Comparison of ENCODE assay signal across 9 cellular contexts in genomic region chr14:72925171-72925759, GRCh38. TPM values are rescaled to one million over a fixed set of nuclear protein-coding genes. Genes with fewer than 3 reads are reported as not detected.
DNase-seq lines count a peak whose midpoint lies in the region; ATAC-seq, FAIRE-seq and TF ChIP-seq lines count a peak whose summit lies in the region.
"Had no signal": no experiment of that assay in that cellular context is flagged by ENCODE, and none has a peak within 500 bp of the region (broad histone marks: within the 10 kb centered on the region; RNA-seq: fewer than 3 reads in every experiment).

No MANE protein-coding gene starts in this region.

- H3K36me3 ChIP-seq in right atrium auricular region (no peaks in the 10 kb centered on the region), GM12878 (ENCODE audit: control insufficient read depth in 2 of 2, insufficient read depth in 2 of 2, low read length in 1 of 2) (no peaks in the 10 kb centered on the region), muscle layer of colon (ENCODE audit: insufficient read depth, low read length) (no peaks in the 10 kb centered on the region), upper lobe of left lung (no peaks in the 10 kb centered on the region)

- in situ Hi-C loops in GM12878 (cut with MboI), result no loop called here

- no peaks in the 10 kb centered on the region for H4K20me1 ChIP-seq in GM12878 (ENCODE audit: control insufficient read depth, insufficient read depth)

- POLR2A ChIA-PET in GM12878 (lab: Charles Lee), result interaction anchor here (0.7 to 1.1 kb wide), 3 partner anchors 21 to 134 kb away, joined by 3 to 4 read pairs (median 3); partner anchors contain the start of gene DPF3

- peak overlapping the region; percentile 98 for H2AFZ ChIP-seq in GM12878 (ENCODE audit: control insufficient read depth, low read depth, low read length)

- TF ChIP-seq EP300 in GM12878 (IDR thresholded peaks at IDR 0.05; ENCODE audit: borderline replicate concordance in 1 of 2, control insufficient read depth in 1 of 2, low read depth in 2 of 2, low read length in 2 of 2) (no peak), upper lobe of left lung (IDR thresholded peaks at IDR 0.05) (no peak)

- RAD21 ChIA-PET in GM12878 (lab: Charles Lee; ENCODE audit: unreplicated experiment), result interaction anchor here (1.2 kb wide), 1 partner anchor 134 kb away, joined by 3 read pairs; no protein-coding TSS in a partner anchor

- H3K9ac ChIP-seq in GM12878 (ENCODE audit: control insufficient read depth, insufficient read depth, low read length) (peak overlapping the region; percentile 59; the same call in 1 of the 2 replicates), muscle layer of colon (ENCODE audit: low read length) (no peak overlapping the region)

- H3K79me2 ChIP-seq in GM12878 (ENCODE audit: control insufficient read depth, insufficient read depth, low read length), result peaks cover 15% of the 10 kb centered on the region

- 82% methylated on average over 22 of the region's 22 CpGs for WGBS in GM12878 (ENCODE audit: insufficient coverage, insufficient replicate concordance, low lambda C conversion rate, missing lambda C conversion rate)
- 81 to 82% methylated on average over 22 of the region's 22 CpGs for WGBS in upper lobe of left lung, 2 donors

- TF ChIP-seq POLR2A in GM12878 (IDR thresholded peaks at IDR 0.05; ENCODE audit: low read depth, low read length) (no peak), upper lobe of left lung (IDR thresholded peaks at IDR 0.05) (no peak)

- H3K4me1 ChIP-seq in right atrium auricular region, result peaks cover 0 to 5% of the 10 kb centered on the region in 2 donors
- H3K4me1 ChIP-seq in GM12878 (ENCODE audit: control insufficient read depth, insufficient read depth, low read length), result no peaks in the 10 kb centered on the region; the same call in 1 of the 2 replicates
- H3K4me1 ChIP-seq in muscle layer of colon (ENCODE audit: insufficient read depth, low read length), result no peaks in the 10 kb centered on the region
- peaks cover 7 to 21% (median 11%) of the 10 kb centered on the region in 4 donors for H3K4me1 ChIP-seq in upper lobe of left lung

- no TSS peak for BruUV-seq in GM12878 (replicated peaks; lab: Mats Ljungman, UMichigan)

- peak overlapping the region; percentile 63 to 85 for H3K27ac ChIP-seq in right atrium auricular region
- no peak overlapping the region for H3K27ac ChIP-seq in GM12878 (ENCODE audit: control insufficient read depth, insufficient read depth)
- H3K27ac ChIP-seq in muscle layer of colon (ENCODE audit: low read depth, low read length), result peak overlapping the region; percentile 12
- H3K27ac ChIP-seq in upper lobe of left lung, result peak overlapping the region in 3 of 4 donors; percentile 5 to 31 (median 27)

- H3K27me3 ChIP-seq in right atrium auricular region (no peaks in the 10 kb centered on the region), GM12878 (replicated peaks in 1 of 2; ENCODE audit: control insufficient read depth in 2 of 2, insufficient read depth in 2 of 2, low read length in 1 of 2) (no peaks in the 10 kb centered on the region), muscle layer of colon (ENCODE audit: control insufficient read depth in 1 of 2, insufficient read depth in 2 of 2, low read length in 2 of 2) (no peaks in the 10 kb centered on the region), upper lobe of left lung (no peaks in the 10 kb centered on the region)

- H3K4me2 ChIP-seq in GM12878 (ENCODE audit: control insufficient read depth, insufficient read depth), result peak overlapping the region; percentile 93

- H3K9me3 ChIP-seq in right atrium auricular region (no peaks in the 10 kb centered on the region), GM12878 (replicated peaks; ENCODE audit: control insufficient read depth, insufficient read depth, low read length) (no peaks in the 10 kb centered on the region), muscle layer of colon (ENCODE audit: low read length) (no peaks in the 10 kb centered on the region), upper lobe of left lung (no peaks in the 10 kb centered on the region)

- CTCF ChIA-PET in GM12878 (lab: Yijun Ruan, JAX), result interaction anchor here (1.1 to 2.4 kb wide), 4 partner anchors 16 to 409 kb away, joined by 3 to 9 read pairs (median 5); no protein-coding TSS in a partner anchor

- ATAC-seq in left cardiac atrium, result no peak
- ATAC-seq in GM12878, result no peak
- no peak for ATAC-seq in upper lobe of left lung (ENCODE audit: low FRiP score in 2 of 2)
- ATAC-seq in HG03135 (IDR thresholded peaks at IDR 0.05; ENCODE audit: unreplicated experiment), result no peak
- ATAC-seq in HG03521 (IDR thresholded peaks at IDR 0.05; ENCODE audit: unreplicated experiment), result no peak

- FAIRE-seq in GM12878 (lab: Jason Lieb, UNC), result no peak
- FAIRE-seq: H54 had no signal

- SMC1A ChIA-PET in GM12878 (lab: Charles Lee; ENCODE audit: uncharacterized antibody, unreplicated experiment), result interaction anchor here (1.3 kb wide), 1 partner anchor 23 kb away, joined by 9 read pairs; no protein-coding TSS in a partner anchor

- intact Hi-C loops in left cardiac atrium (cut with DNase I) (no loop called here), GM12878 (cut with micrococcal nuclease; ENCODE audit: unreplicated experiment) (no loop called here)

- H3K4me3 ChIP-seq in right atrium auricular region (peak overlapping the region in 1 of 2 donors; percentile 82), GM12878 (peak overlapping the region; percentile 57), muscle layer of colon (ENCODE audit: low read depth in 1 of 2, low read length in 2 of 2) (peak overlapping the region in 1 of 2 donors; percentile 86), upper lobe of left lung (peak overlapping the region in 3 of 4 donors; percentile 84 to 92 (median 90))

- no peak for TF ChIP-seq RAD21 in GM12878 (IDR thresholded peaks at IDR 0.05; ENCODE audit: insufficient read depth, low read depth, low read length)

- DNase-seq in right atrium auricular region (ENCODE audit: low spot score) (no peak), left cardiac atrium (no peak), GM12878 (ENCODE audit: low read depth, low spot score) (no peak), upper lobe of left lung (no peak), GM10266 (ENCODE audit: extremely low spot score) (no peak)

- TF ChIP-seq CTCF in right atrium auricular region (IDR thresholded peaks at IDR 0.05) (no peak), GM12878 (IDR thresholded peaks at IDR 0.05 in 2 of 3, conservative IDR thresholded peaks at IDR 0.05 in 1 of 3; ENCODE audit: control insufficient read depth in 2 of 3, extremely low read depth in 1 of 3, insufficient read depth in 1 of 3, low read depth in 3 of 3, low read length in 3 of 3) (no peak), upper lobe of left lung (IDR thresholded peaks at IDR 0.05) (no peak), GM10266 (IDR thresholded peaks at IDR 0.05; ENCODE audit: control insufficient read depth, insufficient read depth, low read depth, missing control alignments) (no peak)

RNA-seq across cellular contexts. Expression of gene DCAF4, which starts 1.0 kb away (rescaled TPM):
- total RNA-seq in right atrium auricular region (1 to 10 TPM; 7.0 to 9.4 TPM), left cardiac atrium (10 to 100 TPM in 1 of 2 donors, 1 to 10 TPM in 1; 8.3 to 10.4 TPM), GM12878 (2014; rRNA removed) (20.5 and 22.6 TPM in 2 replicates), GM12878 (2014; rRNA removed; fragmentation: Illumina TruSeq; extraction: Trizol) (20.6 and 21.6 TPM in 2 replicates), GM12878 (2021) (24.9 and 29.4 TPM in 2 replicates), upper lobe of left lung (10 to 100 TPM; 15.4 to 46.1 (median 19.0) TPM)
- 94.2 and 107 TPM in 2 replicates for total RNA-seq in GM12878 (2013; cell fraction: nucleolus; rRNA removed)
- polyA plus RNA-seq in GM12878 (2011; ENCODE audit: low read depth), result 13.8 TPM
- polyA plus RNA-seq in GM12878 (2011; rRNA removed) (33.7 and 44.8 TPM in 2 replicates), GM12878 (2014; fragmentation: Illumina TruSeq; extraction: Trizol) (25.5 and 51.1 TPM in 2 replicates), GM12878 (2014; fragmentation: Nextera tagmentation; extraction: Ambion mirVana) (1 to 10 TPM; 2.6 to 3.1 TPM), GM12878 (2014; rRNA removed) (26.2 and 28.3 TPM in 2 replicates), GM12878 (2016; fragmentation: Nextera tagmentation; extraction: Ambion mirVana) (10 to 100 TPM; 18.7 to 18.8 TPM)
- polyA plus RNA-seq in GM12878 (2011; cell fraction: cytosol; rRNA removed), result 42.0 and 54.1 TPM in 2 replicates
- 108 and 118 TPM in 2 replicates for polyA plus RNA-seq in GM12878 (2011; cell fraction: nucleus; rRNA removed)
- 13.2 and 13.5 TPM in 2 replicates for polyA plus RNA-seq in GM12878 (2012)
- 37.8 and 51.0 TPM in 2 replicates for polyA minus RNA-seq in GM12878 (2011; rRNA and poly(A)+ RNA removed)
- 5.9 and 12.5 TPM in 2 replicates for polyA minus RNA-seq in GM12878 (2011; cell fraction: cytosol; rRNA and poly(A)+ RNA removed)
- 42.4 and 56.1 TPM in 2 replicates for polyA minus RNA-seq in GM12878 (2011; cell fraction: nucleus; rRNA and poly(A)+ RNA removed)

RNA-seq across cellular contexts. Expression of gene DPF3, which starts 31.4 kb away (rescaled TPM):
- total RNA-seq in right atrium auricular region (10 to 100 TPM; 14.7 to 26.6 TPM), left cardiac atrium (10 to 100 TPM; 18.9 to 23.3 TPM), GM12878 (2014; rRNA removed) (1.9 and 3.6 TPM in 2 replicates), GM12878 (2014; rRNA removed; fragmentation: Illumina TruSeq; extraction: Trizol) (1.5 and 2.5 TPM in 2 replicates), GM12878 (2021) (2.7 and 3.2 TPM in 2 replicates), upper lobe of left lung (1 to 10 TPM in 3 of 6 donors, under 1 TPM in 3; 0.30 to 1.3 (median 1.0) TPM)
- total RNA-seq in GM12878 (2013; cell fraction: nucleolus; rRNA removed), result 7.7 and 11.6 TPM in 2 replicates
- polyA plus RNA-seq in GM12878 (2011; ENCODE audit: low read depth), result 0.29 TPM
- polyA plus RNA-seq in GM12878 (2011; rRNA removed) (7.3 and 8.0 TPM in 2 replicates), GM12878 (2014; fragmentation: Illumina TruSeq; extraction: Trizol) (2.5 and 3.3 TPM in 2 replicates), GM12878 (2014; fragmentation: Nextera tagmentation; extraction: Ambion mirVana) (under 1 TPM; 0.69 to 0.87 TPM), GM12878 (2014; rRNA removed) (3.2 and 3.8 TPM in 2 replicates), GM12878 (2016; fragmentation: Nextera tagmentation; extraction: Ambion mirVana) (1 to 10 TPM; 1.7 to 1.8 TPM)
- 4.3 and 5.3 TPM in 2 replicates for polyA plus RNA-seq in GM12878 (2011; cell fraction: cytosol; rRNA removed)
- 23.5 and 28.7 TPM in 2 replicates for polyA plus RNA-seq in GM12878 (2011; cell fraction: nucleus; rRNA removed)
- 0.59 and 1.2 TPM in 2 replicates for polyA plus RNA-seq in GM12878 (2012)
- 7.5 and 12.8 TPM in 2 replicates for polyA minus RNA-seq in GM12878 (2011; rRNA and poly(A)+ RNA removed)
- 2.7 and 3.8 TPM in 2 replicates for polyA minus RNA-seq in GM12878 (2011; cell fraction: cytosol; rRNA and poly(A)+ RNA removed)
- polyA minus RNA-seq in GM12878 (2011; cell fraction: nucleus; rRNA and poly(A)+ RNA removed), result 15.7 and 40.2 TPM in 2 replicates
